In the genomic region with DNA sequence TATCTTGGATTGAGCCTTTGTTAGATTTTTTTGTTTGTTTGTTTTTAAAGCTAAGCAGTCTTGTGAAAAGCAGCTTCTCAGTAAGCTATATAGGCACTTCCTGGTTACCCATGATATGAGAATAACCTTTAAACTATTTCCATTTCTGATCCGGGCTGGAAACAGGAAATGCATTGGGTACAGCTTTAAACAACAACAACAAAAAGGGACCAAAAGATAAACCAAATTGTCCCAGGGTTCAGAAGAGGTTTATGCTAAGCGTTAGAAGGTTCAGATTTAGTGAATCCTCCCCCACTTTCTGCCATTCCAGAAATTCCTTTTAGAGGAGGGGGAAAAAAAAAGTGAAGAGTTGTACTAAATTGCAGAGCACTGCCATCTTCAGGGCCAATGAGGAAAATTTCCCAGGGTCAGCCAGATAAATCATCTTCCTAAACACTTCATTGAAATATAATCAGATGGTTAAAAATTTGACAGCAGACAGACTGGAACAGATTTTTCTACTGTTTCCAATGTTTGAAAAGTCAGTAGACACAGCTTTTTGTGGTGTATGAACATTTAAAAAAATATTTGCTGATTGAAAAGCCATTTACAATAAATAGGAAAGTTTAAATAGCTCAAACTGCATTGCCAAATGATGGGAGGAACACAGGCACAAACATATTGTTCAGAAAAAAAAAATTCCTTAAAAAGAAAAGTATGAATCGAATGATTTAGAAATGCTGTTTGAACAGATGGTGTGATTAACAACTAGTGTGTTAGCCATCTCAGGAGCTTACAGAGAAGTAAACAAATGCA, we compare ENCODE assay signal across 9 cellular contexts.
DNase-seq lines count a peak whose midpoint lies in the region; ATAC-seq and TF ChIP-seq lines count a peak whose summit lies in the region.
"Had no signal": no experiment of that assay in that cellular context is flagged by ENCODE, and none has a peak within 500 bp of the region (broad histone marks: within the 10 kb centered on the region; RNA-seq: fewer than 3 reads in every experiment).

No MANE protein-coding gene starts in this region.

- peak; percentile 17 for DNase-seq in COLO668 (lab: John Stamatoyannopoulos, UW; ENCODE audit: unreplicated experiment)
- peak; percentile 47 for DNase-seq in HS-27A (ENCODE audit: low read depth)
- DNase-seq in Panc1 (ENCODE audit: low read depth, low spot score) = peak; percentile 43
- peak; percentile 67 for DNase-seq in epithelial cell of esophagus (ENCODE audit: low read depth)
- no peak for DNase-seq in stimulated activated naive CD8-positive, alpha-beta T cell treated with anti-CD3 and anti-CD28 coated beads, Interleukin-15, Interleukin-2, amounts not matched to agents 100 U/mL and 50 U/mL, for 24 hours
- DNase-seq in activated gamma-delta T cell treated with Interleukin-2 at 50 U/mL for 16 hours = no peak
- DNase-seq in activated CD8-positive, alpha-beta memory T cell treated with anti-CD3 and anti-CD28 coated beads, Interleukin-2, amount 50 U/mL, for 48 hours = no peak

- peak overlapping the region; percentile 1 for H3K9ac ChIP-seq in mucosa of stomach (ENCODE audit: low read length)

- CTCF ChIA-PET in Panc1 (lab: Charles Lee) = interaction anchor here (0.5 to 1.4 kb wide), 3 partner anchors 138 to 859 kb away, joined by 3 to 5 read pairs (median 3); no protein-coding TSS in a partner anchor

- H3K4me1 ChIP-seq in Panc1 (ENCODE audit: control insufficient read depth, insufficient read depth, low read length) (peaks cover 4% of the 10 kb centered on the region), mucosa of stomach (ENCODE audit: control insufficient read depth, insufficient read depth, low read length) (no peaks in the 10 kb centered on the region)

- POLR2A ChIA-PET in Panc1 (lab: Charles Lee) = interaction anchor here (0.6 to 0.7 kb wide), 3 partner anchors 206 to 873 kb away, joined by 3 to 14 read pairs (median 4); no protein-coding TSS in a partner anchor

- H3K36me3 ChIP-seq in Panc1 (ENCODE audit: control insufficient read depth, insufficient read depth, low read length) = no peaks in the 10 kb centered on the region
- no peaks in the 10 kb centered on the region for H3K36me3 ChIP-seq in mucosa of stomach (ENCODE audit: control insufficient read depth, insufficient read depth, low read length)

- TF ChIP-seq CTCF in Panc1 (IDR thresholded peaks at IDR 0.05) (peak; percentile 78; the same call in 1 of the 2 replicates), epithelial cell of esophagus (IDR thresholded peaks at IDR 0.05; ENCODE audit: insufficient read depth, low read depth, low read length, missing control alignments) (peak; percentile 80)

- no peaks in the 10 kb centered on the region for H3K27me3 ChIP-seq in Panc1 (ENCODE audit: control insufficient read depth, insufficient read depth, low read length)
- H3K27me3 ChIP-seq in mucosa of stomach (ENCODE audit: control insufficient read depth, insufficient read depth, low read length) = no peaks in the 10 kb centered on the region

- peak; percentile 68 for ATAC-seq in Panc1
- no peak for ATAC-seq in stimulated activated naive CD8-positive, alpha-beta T cell treated with anti-CD3 and anti-CD28 coated beads, Interleukin-15, Interleukin-2, amounts not matched to agents 100 U/mL and 50 U/mL, for 24 hours
- ATAC-seq: T-cell had no signal

- in situ Hi-C loops in Panc1 (cut with HindIII; ENCODE audit: low pct_unique_long_range_greater_than_20kb, low sequenced_read_pairs) = no loop called here

- BruUV-seq in Panc1 (replicated peaks; lab: Mats Ljungman, UMichigan) = no TSS peak

- H3K4me3 ChIP-seq in Panc1 (ENCODE audit: low read depth in 2 of 2, low read length in 2 of 2) (no peak overlapping the region), epithelial cell of esophagus (ENCODE audit: low read length) (no peak overlapping the region), mucosa of stomach (ENCODE audit: low read length) (no peak overlapping the region)

- peak overlapping the region; percentile 44; the same call in 1 of the 2 replicates for H3K27ac ChIP-seq in Panc1 (ENCODE audit: low read length)

- H3K9me3 ChIP-seq in Panc1 (ENCODE audit: control insufficient read depth, insufficient read depth, low read depth, low read length) (no peaks in the 10 kb centered on the region), mucosa of stomach (ENCODE audit: control insufficient read depth, low read length) (no peaks in the 10 kb centered on the region)

- intact Hi-C loops in Panc1 (cut with micrococcal nuclease; ENCODE audit: unreplicated experiment) = loop anchor here (5.0 to 10.0 kb wide), 3 partner anchors 475 to 653 kb away; a partner anchor contains a TSS

Comparison
In these comparisons a context has a peak if more than half of its experiments do, and no peak if none do; other contexts are left out.
1. DNase-seq: peak in COLO668 (single experiment), HS-27A (single experiment), Panc1 (single experiment) and epithelial cell of esophagus (single experiment); none in stimulated activated naive CD8-positive, alpha-beta T cell treated with anti-CD3 and anti-CD28 coated beads, Interleukin-15, Interleukin-2, amounts not matched to agents 100 U/mL and 50 U/mL, for 24 hours (single experiment), activated gamma-delta T cell treated with Interleukin-2 at 50 U/mL for 16 hours (single experiment) and activated CD8-positive, alpha-beta memory T cell treated with anti-CD3 and anti-CD28 coated beads, Interleukin-2, amount 50 U/mL, for 48 hours (single experiment).